8 cellular contexts compared by ENCODE assay signal in the genomic region with DNA sequence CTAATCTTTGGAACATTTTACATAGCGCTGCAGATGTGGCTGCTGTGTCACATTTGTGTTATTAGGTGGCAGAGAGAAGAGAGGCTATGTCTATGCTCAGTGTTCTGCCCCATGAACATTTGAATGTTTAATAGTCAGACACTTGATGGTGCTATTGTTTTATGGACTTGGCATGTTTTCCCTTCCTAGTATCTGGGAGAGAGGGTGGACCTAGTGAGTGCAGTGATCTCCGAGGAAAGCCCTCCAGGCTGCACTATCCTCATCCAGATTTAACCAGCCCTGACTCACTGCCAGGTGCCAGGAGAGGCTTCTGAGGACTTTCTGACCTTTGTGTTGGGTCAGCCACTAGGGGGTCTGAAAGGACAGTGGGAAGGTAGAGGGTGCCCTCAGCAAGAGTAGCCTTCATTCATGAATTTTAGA. TPM values are rescaled to one million over a fixed set of nuclear protein-coding genes. Genes with fewer than 3 reads are reported as not detected.
DNase-seq lines count a peak whose midpoint lies in the region; ATAC-seq, FAIRE-seq and TF ChIP-seq lines count a peak whose summit lies in the region.

No MANE protein-coding gene starts in this region.

- 0 out of 2 replicates have a peak, but pooled peaks have one; percentile 24 for TF ChIP-seq CTCF in A673 (conservative IDR thresholded peaks at IDR 0.05; ENCODE audit: low read depth, low read length)
- TF ChIP-seq CTCF in fibroblast of pulmonary artery (IDR thresholded peaks at IDR 0.05; ENCODE audit: low read length, missing control alignments): peak; percentile 22

- peak; percentile 82 for FAIRE-seq in GM12892 (lab: Jason Lieb, UNC)

- CTCF ChIA-PET in A673 (lab: Charles Lee): interaction anchor here (1.0 kb wide), 1 partner anchor 107 kb away, joined by 3 read pairs; no protein-coding TSS in a partner anchor

- no peak overlapping the region for H3K27ac ChIP-seq in A673 (ENCODE audit: low read depth, low read length, poor library complexity, severe bottlenecking)

- no peak; the same call in 1 of the 2 replicates for TF ChIP-seq POLR2A in GM12892 (IDR thresholded peaks at IDR 0.05; ENCODE audit: low read depth, low read length)

- peaks cover 77% of the 10 kb centered on the region for H3K36me3 ChIP-seq in A673 (ENCODE audit: insufficient read depth, low read length, poor library complexity, severe bottlenecking)

- H3K9me3 ChIP-seq in A673 (ENCODE audit: low read depth, low read length, poor library complexity, severe bottlenecking): no peaks in the 10 kb centered on the region

- H3K27me3 ChIP-seq in A673 (replicated peaks; ENCODE audit: insufficient read depth, low read depth, low read length, poor library complexity): no peaks in the 10 kb centered on the region

- no peak for DNase-seq in A673 (ENCODE audit: low spot score)
- DNase-seq in GM12892 (ENCODE audit: insufficient read length): no peak
- peak; percentile 7 for DNase-seq in NCI-H1105 (lab: John Stamatoyannopoulos, UW)
- no peak for DNase-seq in fibroblast of pulmonary artery (ENCODE audit: low read depth)
- DNase-seq in stimulated activated CD4-positive, alpha-beta T cell treated with anti-CD3 and anti-CD28 coated beads, Interleukin-2, amount 100 ng/mL, for 48 hours: no peak
- DNase-seq in C1 segment of cervical spinal cord (lab: John Stamatoyannopoulos, UW): no peak
- DNase-seq in NK-92 (lab: John Stamatoyannopoulos, UW; ENCODE audit: unreplicated experiment): no peak

- peaks cover 15% of the 10 kb centered on the region for H3K4me1 ChIP-seq in A673 (ENCODE audit: insufficient read depth, low read length, poor library complexity, severe bottlenecking)

- BruUV-seq in A673 (replicated peaks; lab: Mats Ljungman, UMichigan): no TSS peak

- intact Hi-C loops in A673 (cut with micrococcal nuclease; ENCODE audit: unreplicated experiment): loop anchor here (5.0 kb wide), 2 partner anchors 108 to 422 kb away; no protein-coding TSS in a partner anchor

- no peak for ATAC-seq in GM21717 (IDR thresholded peaks at IDR 0.05; ENCODE audit: unreplicated experiment)

- H3K4me3 ChIP-seq in A673 (ENCODE audit: low read depth, low read length, poor library complexity, severe bottlenecking): no peak overlapping the region
- H3K4me3 ChIP-seq in fibroblast of pulmonary artery (replicated peaks; ENCODE audit: low read depth, low read length): no peak overlapping the region

- POLR2A ChIA-PET in A673 (lab: Charles Lee; ENCODE audit: low non-redundant PET): no interaction called here

RNA-seq across cellular contexts. Expression of a gene that starts 24.3 kb away (rescaled TPM):
- total RNA-seq in A673 (2021): 48.7 and 55.9 TPM in 2 replicates
- polyA plus RNA-seq in GM12892 (2012; ENCODE audit: missing spikeins): 32.8 TPM

RNA-seq across cellular contexts. Expression of a gene that starts 24.8 kb away (rescaled TPM):
- 7.7 TPM in 2 replicates for total RNA-seq in A673 (2021)
- 5.7 TPM for polyA plus RNA-seq in GM12892 (2012; ENCODE audit: missing spikeins)

RNA-seq across cellular contexts. Expression of a gene that starts 46.5 kb away (rescaled TPM):
- 52.6 and 56.3 TPM in 2 replicates for total RNA-seq in A673 (2021)
- polyA plus RNA-seq in GM12892 (2012; ENCODE audit: missing spikeins): 17.4 TPM
